13 cellular contexts compared by ENCODE assay signal in the genomic region with DNA sequence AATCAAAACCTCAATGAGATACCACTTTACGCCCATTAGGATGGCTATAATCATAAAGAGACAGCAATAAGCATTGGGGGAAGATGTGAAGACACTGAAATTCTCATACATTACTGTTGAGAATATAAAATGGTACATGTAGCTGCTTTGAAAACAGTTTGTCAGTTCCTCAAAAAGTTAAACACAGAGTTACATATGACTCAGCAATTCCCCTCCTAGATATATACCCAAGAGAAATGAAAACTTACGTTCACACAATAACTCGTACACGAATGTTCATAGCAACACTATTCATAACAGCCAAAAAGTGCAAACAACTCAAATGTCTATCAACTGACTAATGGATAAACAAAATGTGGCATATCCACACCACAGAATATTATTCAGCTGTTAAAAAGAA.
DNase-seq lines count a peak whose midpoint lies in the region; ATAC-seq and TF ChIP-seq lines count a peak whose summit lies in the region.
"Had no signal": no experiment of that assay in that cellular context is flagged by ENCODE, and none has a peak within 500 bp of the region (broad histone marks: within the 10 kb centered on the region; RNA-seq: fewer than 3 reads in every experiment).

No MANE protein-coding gene starts in this region.

- H3K4me3 ChIP-seq in GM12865 (ENCODE audit: low read depth, low read length): no peak overlapping the region
- no peak overlapping the region for H3K4me3 ChIP-seq in HEK293 (ENCODE audit: low read depth, low read length)
- H3K4me3 ChIP-seq in OCI-LY3 (ENCODE audit: low read length): no peak overlapping the region
- H3K4me3 ChIP-seq in choroid plexus epithelial cell (ENCODE audit: low read depth, low read length): no peak overlapping the region

- DNase-seq in GM12865 (ENCODE audit: low read depth) (peak; percentile 1), choroid plexus epithelial cell (ENCODE audit: low read depth) (peak; percentile 2), NOMO-1 treated with DMSO at 0.1 percent for 48 hours (lab: John Stamatoyannopoulos, UW; ENCODE audit: unreplicated experiment) (no peak)
- DNase-seq: CD8-positive, alpha-beta T cell; COR-L47; DMS153; DMS79 treated with DMSO at 0.1 percent for 48 hours; EL had no signal

- H3K4me1 ChIP-seq in HEK293 (ENCODE audit: control insufficient read depth, insufficient read depth, low read length) (no peaks in the 10 kb centered on the region), OCI-LY3 (ENCODE audit: low read length) (peaks cover 11% of the 10 kb centered on the region)

- H3K4me2 ChIP-seq in OCI-LY3 (ENCODE audit: low read length): peak overlapping the region; percentile 17; the same call in 1 of the 2 replicates

- no peak overlapping the region for H2AFZ ChIP-seq in OCI-LY3 (ENCODE audit: low read depth, low read length)

- TF ChIP-seq CTCF in GM12865 (IDR thresholded peaks at IDR 0.05; ENCODE audit: insufficient read depth, low read depth, low read length, missing control alignments) (no peak), HEK293 (tag by site-specific recombination; IDR thresholded peaks at IDR 0.05) (no peak), OCI-LY3 (IDR thresholded peaks at IDR 0.05; ENCODE audit: low read depth, low read length) (no peak), choroid plexus epithelial cell (conservative IDR thresholded peaks at IDR 0.05; ENCODE audit: low read depth, low read length) (no peak)

- no peaks in the 10 kb centered on the region for H3K79me2 ChIP-seq in OCI-LY3 (ENCODE audit: low read length)

- no peaks in the 10 kb centered on the region for H4K20me1 ChIP-seq in OCI-LY3 (ENCODE audit: insufficient read depth, low read length)

- POLR2A ChIA-PET in HEK293 (lab: Yijun Ruan, JAX): no interaction called here

- H3K36me3 ChIP-seq in HEK293 (ENCODE audit: control insufficient read depth in 2 of 2, insufficient read depth in 1 of 2, low read length in 2 of 2) (peaks cover 29 to 37% of the 10 kb centered on the region in 2 experiments), OCI-LY3 (replicated peaks; ENCODE audit: low read depth, low read length) (peaks cover 15% of the 10 kb centered on the region)

- no peaks in the 10 kb centered on the region for H3K9me3 ChIP-seq in HEK293 (ENCODE audit: control insufficient read depth, insufficient read depth, low read depth, low read length)
- no peaks in the 10 kb centered on the region for H3K9me3 ChIP-seq in OCI-LY3 (ENCODE audit: insufficient read depth, low read length)

- CTCF ChIA-PET in HEK293 (lab: Yijun Ruan, JAX): no interaction called here

- no peak overlapping the region for H3K9ac ChIP-seq in OCI-LY3 (ENCODE audit: low read length)

- no peaks in the 10 kb centered on the region for H3K27me3 ChIP-seq in OCI-LY3 (ENCODE audit: low read depth, low read length)

- H3K27ac ChIP-seq in HEK293 (ENCODE audit: extremely low read depth, low read depth, low read length) (no peak overlapping the region), OCI-LY3 (ENCODE audit: low read length) (peak overlapping the region; percentile 29)

- ATAC-seq in HG02870 (IDR thresholded peaks at IDR 0.05; ENCODE audit: unreplicated experiment): no peak
- ATAC-seq in HG03460 (IDR thresholded peaks at IDR 0.05; ENCODE audit: unreplicated experiment): no peak
- ATAC-seq: CD8-positive, alpha-beta T cell; HCT116 had no signal

TF ChIP-seq in HEK293, 187 proteins besides CTCF, POLR2A, EP300 and RAD21:
- TF ChIP-seq ZNF354C (tag by site-specific recombination; IDR thresholded peaks at IDR 0.05; ENCODE audit: borderline replicate concordance, low read depth) (no peak), ZNF140 (tag by site-specific recombination; IDR thresholded peaks at IDR 0.05) (0 out of 2 replicates have a peak, but pooled peaks have one; percentile 5), ZNF146 (tag by site-specific recombination; IDR thresholded peaks at IDR 0.05) (0 out of 2 replicates have a peak, but pooled peaks have one; percentile 29)
